ENCODE assay signal across 13 cellular contexts in genomic region chr1:107842241-107842640, GRCh38.
A peak's percentile ranks its signal among the peaks of the same experiment; 100 is the strongest.
DNase-seq lines count a peak whose midpoint lies in the region; ATAC-seq and TF ChIP-seq lines count a peak whose summit lies in the region.
"Had no signal": no experiment of that assay in that cellular context is flagged by ENCODE, and none has a peak within 500 bp of the region (broad histone marks: within the 10 kb centered on the region; RNA-seq: fewer than 3 reads in every experiment).

No MANE protein-coding gene starts in this region.

- peaks cover 0 to 6% of the 10 kb centered on the region in 2 donors for H3K9me3 Mint-ChIP-seq in activated naive CD4-positive, alpha-beta T cell treated with anti-CD3 and anti-CD28 coated beads, Interleukin-2, amount 50 U/mL, for 72 hours
- peaks cover 10% of the 10 kb centered on the region for H3K9me3 Mint-ChIP-seq in type B pancreatic cell
- peaks cover 8% of the 10 kb centered on the region for H3K9me3 Mint-ChIP-seq in osteocyte (ENCODE audit: unreplicated experiment)

- no peaks in the 10 kb centered on the region for H3K9me3 ChIP-seq in T-helper 17 cell (ENCODE audit: control insufficient read depth, low read length, poor library complexity, severe bottlenecking)
- H3K9me3 ChIP-seq: prostate gland had no signal

- H3K4me3 Mint-ChIP-seq in T-helper 17 cell (peak overlapping the region; percentile 2), type B pancreatic cell (no peak overlapping the region), osteocyte (ENCODE audit: unreplicated experiment) (no peak overlapping the region)
- H3K4me3 Mint-ChIP-seq: brain had no signal

- H3K27ac Mint-ChIP-seq in activated naive CD4-positive, alpha-beta T cell treated with anti-CD3 and anti-CD28 coated beads, Interleukin-2, amount 50 U/mL, for 72 hours: peak overlapping the region in 1 of 2 donors; percentile 33
- H3K27ac Mint-ChIP-seq in T-helper 17 cell (no peak overlapping the region), type B pancreatic cell (no peak overlapping the region), osteocyte (ENCODE audit: unreplicated experiment) (no peak overlapping the region)
- H3K27ac Mint-ChIP-seq: brain had no signal

- TF ChIP-seq CTCF in type B pancreatic cell (conservative IDR thresholded peaks at IDR 0.05) (no peak), osteocyte (IDR thresholded peaks at IDR 0.05) (no peak)

- no peaks in the 10 kb centered on the region for H3K27me3 Mint-ChIP-seq in T-helper 17 cell
- H3K27me3 Mint-ChIP-seq in type B pancreatic cell: no peaks in the 10 kb centered on the region
- peaks cover 31% of the 10 kb centered on the region for H3K27me3 Mint-ChIP-seq in osteocyte (ENCODE audit: unreplicated experiment)

- H3K36me3 Mint-ChIP-seq in activated naive CD4-positive, alpha-beta T cell treated with anti-CD3 and anti-CD28 coated beads, Interleukin-2, amount 50 U/mL, for 72 hours: peaks cover 12 to 28% of the 10 kb centered on the region in 2 donors
- H3K36me3 Mint-ChIP-seq in T-helper 17 cell (ENCODE audit: low read depth) (peaks cover 7% of the 10 kb centered on the region), type B pancreatic cell (no peaks in the 10 kb centered on the region), osteocyte (ENCODE audit: unreplicated experiment) (no peaks in the 10 kb centered on the region)

- peak; percentile 84 to 89 for ATAC-seq in activated naive CD4-positive, alpha-beta T cell treated with anti-CD3 and anti-CD28 coated beads, Interleukin-2, amount 50 U/mL, for 72 hours
- peak; percentile 27 for ATAC-seq in T-helper 17 cell
- ATAC-seq: gastroesophageal sphincter had no signal

- no peak for DNase-seq in activated naive CD4-positive, alpha-beta T cell treated with anti-CD3 and anti-CD28 coated beads, Interleukin-2, amount 50 U/mL, for 72 hours (ENCODE audit: low spot score in 2 of 2)
- DNase-seq in activated naive CD4-positive, alpha-beta T cell (lab: John Stamatoyannopoulos, UW): no peak
- DNase-seq in T-helper 17 cell (no peak), kidney tubule cell (ENCODE audit: low spot score) (peak; percentile 63), type B pancreatic cell (ENCODE audit: extremely low spot score, unreplicated experiment) (no peak), NCI-H510A (lab: John Stamatoyannopoulos, UW) (no peak), NCI-H2107 treated with DMSO at 0.1 percent for 48 hours (lab: John Stamatoyannopoulos, UW; ENCODE audit: unreplicated experiment) (no peak), osteocyte (ENCODE audit: extremely low spot score, unreplicated experiment) (no peak)
- DNase-seq: effector memory CD4-positive, alpha-beta T cell; stimulated activated CD4-positive, alpha-beta T cell treated with anti-CD3 and anti-CD28 coated beads, Interleukin-15, amount 100 ng/mL, for 24 hours had no signal

- peaks cover 29% of the 10 kb centered on the region for H3K4me1 Mint-ChIP-seq in T-helper 17 cell
- H3K4me1 Mint-ChIP-seq in type B pancreatic cell (ENCODE audit: unreplicated experiment): no peaks in the 10 kb centered on the region
- H3K4me1 Mint-ChIP-seq in osteocyte (ENCODE audit: unreplicated experiment): no peaks in the 10 kb centered on the region
- H3K4me1 Mint-ChIP-seq: brain had no signal
